In genomic region chr10:5446390-5446926, GRCh38 we compare ENCODE assay signal across 1 cellular context.
TF ChIP-seq lines count a peak whose summit lies in the region.

No MANE protein-coding gene starts in this region.

TF ChIP-seq in K562, 482 proteins besides CTCF, POLR2A, EP300 and RAD21 (continued from another document and continues in another):
- TF ChIP-seq REST (CRISPR knock-in tag; IDR thresholded peaks at IDR 0.05; ENCODE audit: low read depth) = peak; percentile 74; the same call in 1 of the 2 replicates
- TF ChIP-seq NR2C2 (CRISPR knock-in tag; IDR thresholded peaks at IDR 0.05) = peak; percentile 65
- TF ChIP-seq NR2C2 (tag; IDR thresholded peaks at IDR 0.05) = no peak; the same call in 1 of the 2 replicates
- TF ChIP-seq POLR2AphosphoS5 (IDR thresholded peaks at IDR 0.05; ENCODE audit: control insufficient read depth, insufficient read depth, low read depth, low read length) = peak; percentile 97
- TF ChIP-seq POLR2G (IDR thresholded peaks at IDR 0.05; ENCODE audit: low read depth, low read length) = peak; percentile 100
- TF ChIP-seq MEF2A (IDR thresholded peaks at IDR 0.05; ENCODE audit: control insufficient read depth, low read depth, low read length) = no peak
- 0 out of 2 replicates have a peak, but pooled peaks have one; percentile 47 for TF ChIP-seq E2F3 (CRISPR knock-in tag; IDR thresholded peaks at IDR 0.05)
- TF ChIP-seq COPS2 (conservative IDR thresholded peaks at IDR 0.05) = no peak
- TF ChIP-seq CREB1 (IDR thresholded peaks at IDR 0.05) = 0 out of 2 replicates have a peak, but pooled peaks have one; percentile 39
- TF ChIP-seq CREB1 (CRISPR knock-in tag; IDR thresholded peaks at IDR 0.05) = no peak
- TF ChIP-seq ZMIZ1 (IDR thresholded peaks at IDR 0.05; ENCODE audit: low read depth in 2 of 2, low read length in 2 of 2) = 0 out of 4 replicates have a peak, but pooled peaks of 1 of the 2 experiments have one; percentile 60
- peak; percentile 41 for TF ChIP-seq ARID1B (IDR thresholded peaks at IDR 0.05)
- TF ChIP-seq CHCHD3 (CRISPR knock-in tag; IDR thresholded peaks at IDR 0.05) = 0 out of 2 replicates have a peak, but pooled peaks have one; percentile 46
- TF ChIP-seq MAZ (CRISPR knock-in tag; conservative IDR thresholded peaks at IDR 0.05 in 1 of 2, IDR thresholded peaks at IDR 0.05 in 1 of 2) = peak; percentile 82 to 87; a peak in 3 of 4 replicates
- TF ChIP-seq PHF21A (IDR thresholded peaks at IDR 0.05; ENCODE audit: borderline replicate concordance, low read depth) = peak; percentile 15; the same call in 1 of the 2 replicates
- no peak for TF ChIP-seq PBX2 (CRISPR knock-in tag; IDR thresholded peaks at IDR 0.05; ENCODE audit: low read depth)
- TF ChIP-seq PBX2 (tag; conservative IDR thresholded peaks at IDR 0.05; ENCODE audit: low read depth) = no peak
- peak; percentile 95 for TF ChIP-seq GTF2F1 (IDR thresholded peaks at IDR 0.05; ENCODE audit: low read depth, low read length)
- no peak for TF ChIP-seq CREB5 (CRISPR knock-in tag; IDR thresholded peaks at IDR 0.05)
- peak; percentile 96 for TF ChIP-seq USF1 (CRISPR knock-in tag; IDR thresholded peaks at IDR 0.05)
- TF ChIP-seq EHMT2 (IDR thresholded peaks at IDR 0.05) = no peak
- no peak for TF ChIP-seq ETV5 (CRISPR knock-in tag; IDR thresholded peaks at IDR 0.05; ENCODE audit: low read depth)
- peak; percentile 47 to 50; a peak in 1 of 4 replicates for TF ChIP-seq TBL1XR1 (IDR thresholded peaks at IDR 0.05; ENCODE audit: low read length in 2 of 2)
- no peak for TF ChIP-seq TCF15 (CRISPR knock-in tag; IDR thresholded peaks at IDR 0.05)
- TF ChIP-seq ZNF444 (CRISPR knock-in tag; IDR thresholded peaks at IDR 0.05) = peak; percentile 4; the same call in 1 of the 2 replicates
- no peak for TF ChIP-seq ESRRA (IDR thresholded peaks at IDR 0.05; ENCODE audit: borderline replicate concordance, low read depth)
- TF ChIP-seq HDAC2 (IDR thresholded peaks at IDR 0.05) = peak; percentile 48; the same call in 1 of the 2 replicates
- TF ChIP-seq RB1 (IDR thresholded peaks at IDR 0.05; ENCODE audit: low read depth) = peak; percentile 83; the same call in 1 of the 2 replicates
- peak; percentile 82 to 89 for TF ChIP-seq AFF1 (IDR thresholded peaks at IDR 0.05; ENCODE audit: low read depth in 1 of 2, partially characterized antibody in 2 of 2)
- peak; percentile 92 for TF ChIP-seq GTF2E2 (tag; IDR thresholded peaks at IDR 0.05)
- peak; percentile 62 for TF ChIP-seq TEAD4 (IDR thresholded peaks at IDR 0.05; ENCODE audit: low read length)
- TF ChIP-seq TEAD4 (CRISPR knock-in tag; IDR thresholded peaks at IDR 0.05; ENCODE audit: borderline replicate concordance) = no peak
- no peak; the same call in 1 of the 2 replicates for TF ChIP-seq ZNF707 (CRISPR knock-in tag; conservative IDR thresholded peaks at IDR 0.05)
- no peak for TF ChIP-seq PRPF4 (IDR thresholded peaks at IDR 0.05; ENCODE audit: insufficient read depth, low read depth, low read length, poor library complexity, severe bottlenecking)
- peak; percentile 72; the same call in 1 of the 2 replicates for TF ChIP-seq CTBP1 (IDR thresholded peaks at IDR 0.05; ENCODE audit: borderline replicate concordance)
- TF ChIP-seq CHD2 (IDR thresholded peaks at IDR 0.05; ENCODE audit: low read depth, low read length) = no peak
- peak; percentile 91 for TF ChIP-seq OTX1 (CRISPR knock-in tag; IDR thresholded peaks at IDR 0.05)
- TF ChIP-seq BHLHE40 (IDR thresholded peaks at IDR 0.05; ENCODE audit: low read length) = peak; percentile 87
- peak; percentile 97 for TF ChIP-seq POLR2H (tag; IDR thresholded peaks at IDR 0.05; ENCODE audit: low read depth)
- peak; percentile 67 for TF ChIP-seq GABPB1 (CRISPR knock-in tag; IDR thresholded peaks at IDR 0.05)
- TF ChIP-seq CREB3L1 (IDR thresholded peaks at IDR 0.05; ENCODE audit: borderline replicate concordance, low read depth) = peak; percentile 49; the same call in 1 of the 2 replicates
- TF ChIP-seq KLF10 (CRISPR knock-in tag; IDR thresholded peaks at IDR 0.05) = no peak
- TF ChIP-seq ZNF121 (CRISPR knock-in tag; conservative IDR thresholded peaks at IDR 0.05) = no peak
- TF ChIP-seq YY1 (IDR thresholded peaks at IDR 0.05; ENCODE audit: borderline replicate concordance in 1 of 3, control insufficient read depth in 1 of 3, extremely low read depth in 1 of 3, insufficient read depth in 3 of 3, insufficient read length in 1 of 3, insufficient replicate concordance in 2 of 3, low read depth in 1 of 3, low read length in 2 of 3) = peak in 2 of 3 experiments; percentile 58 to 78
- peak; percentile 100 for TF ChIP-seq KDM5B (IDR thresholded peaks at IDR 0.05; ENCODE audit: insufficient replicate concordance, low read depth, low read length)
- peak; percentile 97 for TF ChIP-seq TAF9B (IDR thresholded peaks at IDR 0.05; ENCODE audit: partially characterized antibody)
- no peak for TF ChIP-seq MCM7 (IDR thresholded peaks at IDR 0.05)
- TF ChIP-seq RBM14 (IDR thresholded peaks at IDR 0.05; ENCODE audit: borderline replicate concordance, insufficient read depth, low read depth, low read length) = no peak
